8 cellular contexts compared by ENCODE assay signal in genomic region chr11:33633251-33634003, GRCh38.
A peak's percentile ranks its signal among the peaks of the same experiment; 100 is the strongest.
DNase-seq lines count a peak whose midpoint lies in the region; ATAC-seq and TF ChIP-seq lines count a peak whose summit lies in the region.

No MANE protein-coding gene starts in this region.

- DNase-seq in HPDE6-E6E7 (ENCODE audit: extremely low spot score) (peak; percentile 92), NCI-H510A treated with DMSO at 0.1 percent for 48 hours (lab: John Stamatoyannopoulos, UW) (peak; percentile 70), endodermal cell (peak; percentile 79), hippocampal formation (lab: John Stamatoyannopoulos, UW) (no peak), lower leg skin (ENCODE audit: low spot score in 2 of 2) (no peak), CD1c-positive myeloid dendritic cell (ENCODE audit: extremely low spot score) (no peak)

- H3K27me3 ChIP-seq in endodermal cell (ENCODE audit: control insufficient read depth, insufficient read depth, low read length, poor library complexity, severe bottlenecking), result no peaks in the 10 kb centered on the region
- H3K27me3 ChIP-seq in skeletal muscle satellite cell (ENCODE audit: control insufficient read depth, insufficient read depth, low read length), result no peaks in the 10 kb centered on the region

- TF ChIP-seq CTCF in endodermal cell (conservative IDR thresholded peaks at IDR 0.05) (no peak), lower leg skin (IDR thresholded peaks at IDR 0.05) (no peak)

- no peaks in the 10 kb centered on the region for H3K36me3 ChIP-seq in endodermal cell (ENCODE audit: control insufficient read depth, insufficient read depth, low read length)
- no peaks in the 10 kb centered on the region for H3K36me3 ChIP-seq in skeletal muscle satellite cell (ENCODE audit: insufficient read depth, low read length)

- H3K27me3 Mint-ChIP-seq in endodermal cell (ENCODE audit: insufficient read depth), result no peaks in the 10 kb centered on the region

- peaks cover 5% of the 10 kb centered on the region for H3K4me1 Mint-ChIP-seq in endodermal cell

- 75 to 81% methylated on average over 14 to 15 of the region's 15 CpGs for WGBS in endodermal cell (ENCODE audit: insufficient coverage in 1 of 2, insufficient read length in 1 of 2), 2 experiments
- WGBS in lower leg skin, 2 donors, result 60 to 72% methylated on average over 15 of the region's 15 CpGs

- H3K4me1 ChIP-seq in endodermal cell (ENCODE audit: control insufficient read depth, insufficient read depth, low read length) (no peaks in the 10 kb centered on the region), skeletal muscle satellite cell (ENCODE audit: control insufficient read depth, insufficient read depth, low read length) (peaks cover 47% of the 10 kb centered on the region)

- H3K4me3 Mint-ChIP-seq in endodermal cell, result no peak overlapping the region

- no peak for ATAC-seq in GM19023 (IDR thresholded peaks at IDR 0.05; ENCODE audit: unreplicated experiment)

- peak overlapping the region; percentile 2 for H3K4me2 ChIP-seq in skeletal muscle satellite cell (ENCODE audit: low read length)

- intact Hi-C loops in lower leg skin (cut with DNase I; ENCODE audit: low total_unique reads), result no loop called here

- peaks cover 19% of the 10 kb centered on the region for H3K9me3 Mint-ChIP-seq in endodermal cell

- H3K27ac Mint-ChIP-seq in endodermal cell, result no peak overlapping the region

- H3K27ac ChIP-seq in endodermal cell (ENCODE audit: low read depth, low read length), result no peak overlapping the region

- H3K4me3 ChIP-seq in endodermal cell (ENCODE audit: low read length) (no peak overlapping the region), skeletal muscle satellite cell (ENCODE audit: low read length) (no peak overlapping the region), lower leg skin (ENCODE audit: low read depth, poor library complexity, severe bottlenecking) (no peak overlapping the region)

- H3K9ac ChIP-seq in endodermal cell (ENCODE audit: extremely low read depth, low read length, poor library complexity, severe bottlenecking) (no peak overlapping the region), skeletal muscle satellite cell (ENCODE audit: low read depth, low read length) (no peak overlapping the region)

- peaks cover 3% of the 10 kb centered on the region for H3K36me3 Mint-ChIP-seq in endodermal cell (ENCODE audit: low read depth)

- no peak for TF ChIP-seq POLR2A in lower leg skin (IDR thresholded peaks at IDR 0.05)

- H3K9me3 ChIP-seq in endodermal cell (ENCODE audit: control insufficient read depth, low read length) (peaks cover 5% of the 10 kb centered on the region), skeletal muscle satellite cell (replicated peaks; ENCODE audit: low read length) (no peaks in the 10 kb centered on the region)

Comparison
In these comparisons a context has a peak if more than half of its experiments do, and no peak if none do; other contexts are left out.
1. DNase-seq: peak in HPDE6-E6E7 (single experiment), NCI-H510A treated with DMSO at 0.1 percent for 48 hours (single experiment) and endodermal cell (single experiment); none in hippocampal formation (0 of 2), lower leg skin (0 of 2) and CD1c-positive myeloid dendritic cell (single experiment).